1 cellular context compared by ENCODE assay signal in the genomic region with DNA sequence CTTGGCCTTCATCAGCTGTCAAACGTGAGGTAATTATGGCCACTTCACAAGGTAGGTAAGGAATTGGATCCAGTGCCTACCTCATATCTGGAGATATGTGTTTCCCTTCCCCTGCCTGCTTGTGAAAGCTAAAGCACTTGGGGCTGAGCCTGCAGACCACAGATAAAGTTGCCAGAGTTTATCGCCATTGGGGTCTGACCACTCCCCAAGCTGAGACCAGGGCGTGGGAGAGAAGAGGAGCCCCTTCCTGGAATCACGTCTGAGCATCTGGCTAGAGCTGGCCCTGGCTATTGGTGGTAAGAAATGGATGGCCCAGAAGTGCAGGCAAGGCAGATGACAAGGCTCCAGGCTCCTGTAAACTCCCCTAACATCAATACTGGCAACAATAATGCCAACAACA.
TF ChIP-seq lines count a peak whose summit lies in the region.

No MANE protein-coding gene starts in this region.

TF ChIP-seq in K562, 482 proteins besides CTCF, POLR2A, EP300 and RAD21 (continued from another document and continues in another):
- TF ChIP-seq, protein P1, sequence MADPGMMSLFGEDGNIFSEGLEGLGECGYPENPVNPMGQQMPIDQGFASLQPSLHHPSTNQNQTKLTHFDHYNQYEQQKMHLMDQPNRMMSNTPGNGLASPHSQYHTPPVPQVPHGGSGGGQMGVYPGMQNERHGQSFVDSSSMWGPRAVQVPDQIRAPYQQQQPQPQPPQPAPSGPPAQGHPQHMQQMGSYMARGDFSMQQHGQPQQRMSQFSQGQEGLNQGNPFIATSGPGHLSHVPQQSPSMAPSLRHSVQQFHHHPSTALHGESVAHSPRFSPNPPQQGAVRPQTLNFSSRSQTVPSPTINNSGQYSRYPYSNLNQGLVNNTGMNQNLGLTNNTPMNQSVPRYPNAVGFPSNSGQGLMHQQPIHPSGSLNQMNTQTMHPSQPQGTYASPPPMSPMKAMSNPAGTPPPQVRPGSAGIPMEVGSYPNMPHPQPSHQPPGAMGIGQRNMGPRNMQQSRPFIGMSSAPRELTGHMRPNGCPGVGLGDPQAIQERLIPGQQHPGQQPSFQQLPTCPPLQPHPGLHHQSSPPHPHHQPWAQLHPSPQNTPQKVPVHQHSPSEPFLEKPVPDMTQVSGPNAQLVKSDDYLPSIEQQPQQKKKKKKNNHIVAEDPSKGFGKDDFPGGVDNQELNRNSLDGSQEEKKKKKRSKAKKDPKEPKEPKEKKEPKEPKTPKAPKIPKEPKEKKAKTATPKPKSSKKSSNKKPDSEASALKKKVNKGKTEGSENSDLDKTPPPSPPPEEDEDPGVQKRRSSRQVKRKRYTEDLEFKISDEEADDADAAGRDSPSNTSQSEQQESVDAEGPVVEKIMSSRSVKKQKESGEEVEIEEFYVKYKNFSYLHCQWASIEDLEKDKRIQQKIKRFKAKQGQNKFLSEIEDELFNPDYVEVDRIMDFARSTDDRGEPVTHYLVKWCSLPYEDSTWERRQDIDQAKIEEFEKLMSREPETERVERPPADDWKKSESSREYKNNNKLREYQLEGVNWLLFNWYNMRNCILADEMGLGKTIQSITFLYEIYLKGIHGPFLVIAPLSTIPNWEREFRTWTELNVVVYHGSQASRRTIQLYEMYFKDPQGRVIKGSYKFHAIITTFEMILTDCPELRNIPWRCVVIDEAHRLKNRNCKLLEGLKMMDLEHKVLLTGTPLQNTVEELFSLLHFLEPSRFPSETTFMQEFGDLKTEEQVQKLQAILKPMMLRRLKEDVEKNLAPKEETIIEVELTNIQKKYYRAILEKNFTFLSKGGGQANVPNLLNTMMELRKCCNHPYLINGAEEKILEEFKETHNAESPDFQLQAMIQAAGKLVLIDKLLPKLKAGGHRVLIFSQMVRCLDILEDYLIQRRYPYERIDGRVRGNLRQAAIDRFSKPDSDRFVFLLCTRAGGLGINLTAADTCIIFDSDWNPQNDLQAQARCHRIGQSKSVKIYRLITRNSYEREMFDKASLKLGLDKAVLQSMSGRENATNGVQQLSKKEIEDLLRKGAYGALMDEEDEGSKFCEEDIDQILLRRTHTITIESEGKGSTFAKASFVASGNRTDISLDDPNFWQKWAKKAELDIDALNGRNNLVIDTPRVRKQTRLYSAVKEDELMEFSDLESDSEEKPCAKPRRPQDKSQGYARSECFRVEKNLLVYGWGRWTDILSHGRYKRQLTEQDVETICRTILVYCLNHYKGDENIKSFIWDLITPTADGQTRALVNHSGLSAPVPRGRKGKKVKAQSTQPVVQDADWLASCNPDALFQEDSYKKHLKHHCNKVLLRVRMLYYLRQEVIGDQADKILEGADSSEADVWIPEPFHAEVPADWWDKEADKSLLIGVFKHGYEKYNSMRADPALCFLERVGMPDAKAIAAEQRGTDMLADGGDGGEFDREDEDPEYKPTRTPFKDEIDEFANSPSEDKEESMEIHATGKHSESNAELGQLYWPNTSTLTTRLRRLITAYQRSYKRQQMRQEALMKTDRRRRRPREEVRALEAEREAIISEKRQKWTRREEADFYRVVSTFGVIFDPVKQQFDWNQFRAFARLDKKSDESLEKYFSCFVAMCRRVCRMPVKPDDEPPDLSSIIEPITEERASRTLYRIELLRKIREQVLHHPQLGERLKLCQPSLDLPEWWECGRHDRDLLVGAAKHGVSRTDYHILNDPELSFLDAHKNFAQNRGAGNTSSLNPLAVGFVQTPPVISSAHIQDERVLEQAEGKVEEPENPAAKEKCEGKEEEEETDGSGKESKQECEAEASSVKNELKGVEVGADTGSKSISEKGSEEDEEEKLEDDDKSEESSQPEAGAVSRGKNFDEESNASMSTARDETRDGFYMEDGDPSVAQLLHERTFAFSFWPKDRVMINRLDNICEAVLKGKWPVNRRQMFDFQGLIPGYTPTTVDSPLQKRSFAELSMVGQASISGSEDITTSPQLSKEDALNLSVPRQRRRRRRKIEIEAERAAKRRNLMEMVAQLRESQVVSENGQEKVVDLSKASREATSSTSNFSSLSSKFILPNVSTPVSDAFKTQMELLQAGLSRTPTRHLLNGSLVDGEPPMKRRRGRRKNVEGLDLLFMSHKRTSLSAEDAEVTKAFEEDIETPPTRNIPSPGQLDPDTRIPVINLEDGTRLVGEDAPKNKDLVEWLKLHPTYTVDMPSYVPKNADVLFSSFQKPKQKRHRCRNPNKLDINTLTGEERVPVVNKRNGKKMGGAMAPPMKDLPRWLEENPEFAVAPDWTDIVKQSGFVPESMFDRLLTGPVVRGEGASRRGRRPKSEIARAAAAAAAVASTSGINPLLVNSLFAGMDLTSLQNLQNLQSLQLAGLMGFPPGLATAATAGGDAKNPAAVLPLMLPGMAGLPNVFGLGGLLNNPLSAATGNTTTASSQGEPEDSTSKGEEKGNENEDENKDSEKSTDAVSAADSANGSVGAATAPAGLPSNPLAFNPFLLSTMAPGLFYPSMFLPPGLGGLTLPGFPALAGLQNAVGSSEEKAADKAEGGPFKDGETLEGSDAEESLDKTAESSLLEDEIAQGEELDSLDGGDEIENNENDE (IDR thresholded peaks at IDR 0.05; ENCODE audit: low read depth, low read length) = no peak
- TF ChIP-seq KDM5B (IDR thresholded peaks at IDR 0.05; ENCODE audit: insufficient replicate concordance, low read depth, low read length) (no peak), XRCC5 (IDR thresholded peaks at IDR 0.05; ENCODE audit: low read depth, low read length) (no peak), MTA3 (IDR thresholded peaks at IDR 0.05; ENCODE audit: borderline replicate concordance) (0 out of 2 replicates have a peak, but pooled peaks have one; percentile 43), DMBX1 (CRISPR knock-in tag; IDR thresholded peaks at IDR 0.05; ENCODE audit: borderline replicate concordance) (peak; percentile 73; the same call in 1 of the 2 replicates), SAP30 (IDR thresholded peaks at IDR 0.05; ENCODE audit: borderline replicate concordance, insufficient read depth, low read depth, low read length, poor library complexity, severe bottlenecking) (no peak), MECOM (CRISPR knock-in tag; IDR thresholded peaks at IDR 0.05) (no peak), FOS (IDR thresholded peaks at IDR 0.05; ENCODE audit: extremely low read depth, insufficient read length) (no peak), CSDE1 (IDR thresholded peaks at IDR 0.05) (no peak), POLR2AphosphoS5 (IDR thresholded peaks at IDR 0.05; ENCODE audit: control insufficient read depth, insufficient read depth, low read depth, low read length) (peak; percentile 96), NFE2 (IDR thresholded peaks at IDR 0.05; ENCODE audit: low read depth) (no peak), SPI1 (IDR thresholded peaks at IDR 0.05; ENCODE audit: borderline replicate concordance, low read depth, low read length) (no peak), SMAD4 (CRISPR knock-in tag; conservative IDR thresholded peaks at IDR 0.05) (peak; percentile 98), CBX5 (IDR thresholded peaks at IDR 0.05; ENCODE audit: borderline replicate concordance, low read depth) (no peak), NFIC (IDR thresholded peaks at IDR 0.05) (peak; percentile 91), NR2C1 (IDR thresholded peaks at IDR 0.05) (no peak), NR2C1 (tag; IDR thresholded peaks at IDR 0.05) (no peak), ZNF274 (IDR thresholded peaks at IDR 0.05; ENCODE audit: borderline replicate concordance, low read depth, low read length) (no peak; the same call in 1 of the 2 replicates), ATF7 (IDR thresholded peaks at IDR 0.05) (peak; percentile 45; the same call in 1 of the 2 replicates), KDM1A (IDR thresholded peaks at IDR 0.05) (peak; percentile 91 to 93), CEBPB (tag; IDR thresholded peaks at IDR 0.05) (peak; percentile 37; the same call in 1 of the 2 replicates), CEBPG (CRISPR knock-in tag; IDR thresholded peaks at IDR 0.05) (no peak), CEBPG (tag; conservative IDR thresholded peaks at IDR 0.05 in 1 of 2, IDR thresholded peaks at IDR 0.05 in 1 of 2) (no peak), ZNF696 (CRISPR knock-in tag; conservative IDR thresholded peaks at IDR 0.05) (no peak), POLR2AphosphoS2 (IDR thresholded peaks at IDR 0.05; ENCODE audit: low read length) (no peak), IFI16 (CRISPR knock-in tag; IDR thresholded peaks at IDR 0.05) (no peak), TCF3 (CRISPR knock-in tag; IDR thresholded peaks at IDR 0.05) (peak; percentile 98), KLF1 (tag; IDR thresholded peaks at IDR 0.05) (0 out of 2 replicates have a peak, but pooled peaks have one; percentile 23), TAL1 (IDR thresholded peaks at IDR 0.05) (peak; percentile 96), MTA1 (IDR thresholded peaks at IDR 0.05; ENCODE audit: borderline replicate concordance) (peak; percentile 13; the same call in 1 of the 2 replicates)
- TF ChIP-seq, protein P2, sequence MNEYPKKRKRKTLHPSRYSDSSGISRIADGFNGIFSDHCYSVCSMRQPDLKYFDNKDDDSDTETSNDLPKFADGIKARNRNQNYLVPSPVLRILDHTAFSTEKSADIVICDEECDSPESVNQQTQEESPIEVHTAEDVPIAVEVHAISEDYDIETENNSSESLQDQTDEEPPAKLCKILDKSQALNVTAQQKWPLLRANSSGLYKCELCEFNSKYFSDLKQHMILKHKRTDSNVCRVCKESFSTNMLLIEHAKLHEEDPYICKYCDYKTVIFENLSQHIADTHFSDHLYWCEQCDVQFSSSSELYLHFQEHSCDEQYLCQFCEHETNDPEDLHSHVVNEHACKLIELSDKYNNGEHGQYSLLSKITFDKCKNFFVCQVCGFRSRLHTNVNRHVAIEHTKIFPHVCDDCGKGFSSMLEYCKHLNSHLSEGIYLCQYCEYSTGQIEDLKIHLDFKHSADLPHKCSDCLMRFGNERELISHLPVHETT (CRISPR knock-in tag; conservative IDR thresholded peaks at IDR 0.05 in 1 of 2, IDR thresholded peaks at IDR 0.05 in 1 of 2) = 0 out of 4 replicates have a peak, but pooled peaks of 1 of the 2 experiments have one; percentile 30
- TF ChIP-seq, protein P3, sequence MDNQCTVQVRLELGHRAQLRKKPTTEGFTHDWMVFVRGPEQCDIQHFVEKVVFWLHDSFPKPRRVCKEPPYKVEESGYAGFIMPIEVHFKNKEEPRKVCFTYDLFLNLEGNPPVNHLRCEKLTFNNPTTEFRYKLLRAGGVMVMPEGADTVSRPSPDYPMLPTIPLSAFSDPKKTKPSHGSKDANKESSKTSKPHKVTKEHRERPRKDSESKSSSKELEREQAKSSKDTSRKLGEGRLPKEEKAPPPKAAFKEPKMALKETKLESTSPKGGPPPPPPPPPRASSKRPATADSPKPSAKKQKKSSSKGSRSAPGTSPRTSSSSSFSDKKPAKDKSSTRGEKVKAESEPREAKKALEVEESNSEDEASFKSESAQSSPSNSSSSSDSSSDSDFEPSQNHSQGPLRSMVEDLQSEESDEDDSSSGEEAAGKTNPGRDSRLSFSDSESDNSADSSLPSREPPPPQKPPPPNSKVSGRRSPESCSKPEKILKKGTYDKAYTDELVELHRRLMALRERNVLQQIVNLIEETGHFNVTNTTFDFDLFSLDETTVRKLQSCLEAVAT (IDR thresholded peaks at IDR 0.05) = peak in 1 of 2 experiments; percentile 57; a peak in 1 of 4 replicates
- TF ChIP-seq, protein P4, sequence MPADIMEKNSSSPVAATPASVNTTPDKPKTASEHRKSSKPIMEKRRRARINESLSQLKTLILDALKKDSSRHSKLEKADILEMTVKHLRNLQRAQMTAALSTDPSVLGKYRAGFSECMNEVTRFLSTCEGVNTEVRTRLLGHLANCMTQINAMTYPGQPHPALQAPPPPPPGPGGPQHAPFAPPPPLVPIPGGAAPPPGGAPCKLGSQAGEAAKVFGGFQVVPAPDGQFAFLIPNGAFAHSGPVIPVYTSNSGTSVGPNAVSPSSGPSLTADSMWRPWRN (IDR thresholded peaks at IDR 0.05; ENCODE audit: low read depth) = no peak
- TF ChIP-seq, protein P5, sequence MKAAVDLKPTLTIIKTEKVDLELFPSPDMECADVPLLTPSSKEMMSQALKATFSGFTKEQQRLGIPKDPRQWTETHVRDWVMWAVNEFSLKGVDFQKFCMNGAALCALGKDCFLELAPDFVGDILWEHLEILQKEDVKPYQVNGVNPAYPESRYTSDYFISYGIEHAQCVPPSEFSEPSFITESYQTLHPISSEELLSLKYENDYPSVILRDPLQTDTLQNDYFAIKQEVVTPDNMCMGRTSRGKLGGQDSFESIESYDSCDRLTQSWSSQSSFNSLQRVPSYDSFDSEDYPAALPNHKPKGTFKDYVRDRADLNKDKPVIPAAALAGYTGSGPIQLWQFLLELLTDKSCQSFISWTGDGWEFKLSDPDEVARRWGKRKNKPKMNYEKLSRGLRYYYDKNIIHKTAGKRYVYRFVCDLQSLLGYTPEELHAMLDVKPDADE (conservative IDR thresholded peaks at IDR 0.05; ENCODE audit: control insufficient read depth, low read depth, low read length) = peak; percentile 70; the same call in 1 of the 2 replicates
- TF ChIP-seq, protein P6, sequence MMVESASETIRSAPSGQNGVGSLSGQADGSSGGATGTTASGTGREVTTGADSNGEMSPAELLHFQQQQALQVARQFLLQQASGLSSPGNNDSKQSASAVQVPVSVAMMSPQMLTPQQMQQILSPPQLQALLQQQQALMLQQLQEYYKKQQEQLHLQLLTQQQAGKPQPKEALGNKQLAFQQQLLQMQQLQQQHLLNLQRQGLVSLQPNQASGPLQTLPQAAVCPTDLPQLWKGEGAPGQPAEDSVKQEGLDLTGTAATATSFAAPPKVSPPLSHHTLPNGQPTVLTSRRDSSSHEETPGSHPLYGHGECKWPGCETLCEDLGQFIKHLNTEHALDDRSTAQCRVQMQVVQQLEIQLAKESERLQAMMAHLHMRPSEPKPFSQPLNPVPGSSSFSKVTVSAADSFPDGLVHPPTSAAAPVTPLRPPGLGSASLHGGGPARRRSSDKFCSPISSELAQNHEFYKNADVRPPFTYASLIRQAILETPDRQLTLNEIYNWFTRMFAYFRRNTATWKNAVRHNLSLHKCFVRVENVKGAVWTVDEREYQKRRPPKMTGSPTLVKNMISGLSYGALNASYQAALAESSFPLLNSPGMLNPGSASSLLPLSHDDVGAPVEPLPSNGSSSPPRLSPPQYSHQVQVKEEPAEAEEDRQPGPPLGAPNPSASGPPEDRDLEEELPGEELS (CRISPR knock-in tag; IDR thresholded peaks at IDR 0.05; ENCODE audit: borderline replicate concordance) = no peak
- TF ChIP-seq, protein P7, sequence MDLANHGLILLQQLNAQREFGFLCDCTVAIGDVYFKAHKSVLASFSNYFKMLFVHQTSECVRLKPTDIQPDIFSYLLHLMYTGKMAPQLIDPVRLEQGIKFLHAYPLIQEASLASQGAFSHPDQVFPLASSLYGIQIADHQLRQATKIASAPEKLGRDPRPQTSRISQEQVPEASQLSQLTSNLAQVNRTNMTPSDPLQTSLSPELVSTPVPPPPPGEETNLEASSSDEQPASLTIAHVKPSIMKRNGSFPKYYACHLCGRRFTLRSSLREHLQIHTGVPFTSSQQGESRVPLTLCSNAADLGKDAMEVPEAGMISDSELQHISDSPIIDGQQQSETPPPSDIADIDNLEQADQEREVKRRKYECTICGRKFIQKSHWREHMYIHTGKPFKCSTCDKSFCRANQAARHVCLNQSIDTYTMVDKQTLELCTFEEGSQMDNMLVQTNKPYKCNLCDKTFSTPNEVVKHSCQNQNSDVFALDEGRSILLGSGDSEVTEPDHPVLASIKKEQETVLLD (IDR thresholded peaks at IDR 0.05) = peak; percentile 36; the same call in 1 of the 2 replicates
- TF ChIP-seq, protein P8, sequence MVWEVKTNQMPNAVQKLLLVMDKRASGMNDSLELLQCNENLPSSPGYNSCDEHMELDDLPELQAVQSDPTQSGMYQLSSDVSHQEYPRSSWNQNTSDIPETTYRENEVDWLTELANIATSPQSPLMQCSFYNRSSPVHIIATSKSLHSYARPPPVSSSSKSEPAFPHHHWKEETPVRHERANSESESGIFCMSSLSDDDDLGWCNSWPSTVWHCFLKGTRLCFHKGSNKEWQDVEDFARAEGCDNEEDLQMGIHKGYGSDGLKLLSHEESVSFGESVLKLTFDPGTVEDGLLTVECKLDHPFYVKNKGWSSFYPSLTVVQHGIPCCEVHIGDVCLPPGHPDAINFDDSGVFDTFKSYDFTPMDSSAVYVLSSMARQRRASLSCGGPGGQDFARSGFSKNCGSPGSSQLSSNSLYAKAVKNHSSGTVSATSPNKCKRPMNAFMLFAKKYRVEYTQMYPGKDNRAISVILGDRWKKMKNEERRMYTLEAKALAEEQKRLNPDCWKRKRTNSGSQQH (CRISPR knock-in tag; IDR thresholded peaks at IDR 0.05) = no peak
